ENCODE assay signal across 11 cellular contexts in the genomic region with DNA sequence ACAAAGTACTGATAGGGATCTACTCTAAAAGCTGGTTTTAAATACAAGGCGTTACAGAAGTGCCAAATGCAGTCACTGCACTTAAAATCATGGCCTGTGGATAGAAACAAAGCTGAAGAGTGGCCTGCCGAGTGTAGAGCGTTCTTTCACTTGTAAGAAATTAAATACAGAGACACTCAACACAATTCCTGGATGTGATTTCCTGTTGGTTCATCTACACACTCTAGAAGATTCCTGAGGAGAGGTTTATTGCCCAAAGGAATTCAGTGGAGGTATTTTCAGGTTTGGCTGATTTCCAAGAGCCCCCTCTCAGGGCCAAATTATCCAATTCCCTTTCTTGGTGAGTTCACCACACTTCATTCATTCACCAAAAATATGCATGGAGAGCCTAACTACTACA. TPM values are rescaled to one million over a fixed set of nuclear protein-coding genes. Genes with fewer than 3 reads are reported as not detected.
DNase-seq lines count a peak whose midpoint lies in the region; ATAC-seq, FAIRE-seq and TF ChIP-seq lines count a peak whose summit lies in the region.
"Had no signal": no experiment of that assay in that cellular context is flagged by ENCODE, and none has a peak within 500 bp of the region (broad histone marks: within the 10 kb centered on the region; RNA-seq: fewer than 3 reads in every experiment).

No MANE protein-coding gene starts in this region.

- no peaks in the 10 kb centered on the region for H3K27me3 Mint-ChIP-seq in mesothelial cell of epicardium (ENCODE audit: low read depth)

- H3K4me1 ChIP-seq in right atrium auricular region = peaks cover 0 to 26% of the 10 kb centered on the region in 2 donors
- peaks cover 8% of the 10 kb centered on the region for H3K4me1 ChIP-seq in upper lobe of right lung

- H3K9me3 Mint-ChIP-seq in mesothelial cell of epicardium = no peaks in the 10 kb centered on the region

- H3K27ac ChIP-seq in right atrium auricular region (peak overlapping the region; percentile 52 to 61), upper lobe of right lung (no peak overlapping the region)

- ATAC-seq in left cardiac atrium = no peak
- peak; percentile 46 for ATAC-seq in upper lobe of right lung
- ATAC-seq in GM21723 (IDR thresholded peaks at IDR 0.05; ENCODE audit: unreplicated experiment) = no peak

- H3K27me3 ChIP-seq in right atrium auricular region (no peaks in the 10 kb centered on the region), upper lobe of right lung (no peaks in the 10 kb centered on the region)

- H3K4me3 Mint-ChIP-seq in mesothelial cell of epicardium = no peak overlapping the region

- H3K27ac Mint-ChIP-seq in mesothelial cell of epicardium = peak overlapping the region; percentile 97

- H3K9me3 ChIP-seq in right atrium auricular region (no peaks in the 10 kb centered on the region), upper lobe of right lung (no peaks in the 10 kb centered on the region)

- intact Hi-C loops in left cardiac atrium (cut with DNase I) (no loop called here), upper lobe of right lung (cut with DNase I) (no loop called here)

- no peak overlapping the region for H3K4me3 ChIP-seq in right atrium auricular region
- H3K4me3 ChIP-seq in choroid plexus epithelial cell (ENCODE audit: low read depth, low read length) = no peak overlapping the region
- no peak overlapping the region for H3K4me3 ChIP-seq in upper lobe of right lung

- H3K36me3 Mint-ChIP-seq in mesothelial cell of epicardium = no peaks in the 10 kb centered on the region

- peaks cover 78% of the 10 kb centered on the region for H3K4me1 Mint-ChIP-seq in mesothelial cell of epicardium

- H3K36me3 ChIP-seq in right atrium auricular region (no peaks in the 10 kb centered on the region), upper lobe of right lung (no peaks in the 10 kb centered on the region)

- no peak for DNase-seq in right atrium auricular region (ENCODE audit: low spot score)
- DNase-seq in left cardiac atrium = no peak
- DNase-seq in choroid plexus epithelial cell (ENCODE audit: low read depth) = peak; percentile 64
- DNase-seq in mesothelial cell of epicardium (ENCODE audit: low spot score in 2 of 2, unreplicated experiment in 2 of 2) = no peak
- no peak for DNase-seq in upper lobe of right lung
- DNase-seq in HTR-8/SVneo (ENCODE audit: insufficient read length, low spot score) = no peak
- no peak for DNase-seq in CD1c-positive myeloid dendritic cell (ENCODE audit: extremely low spot score)
- DNase-seq: activated T-cell treated with anti-CD3 and anti-CD28 coated beads for 4 hours, GOT3, NCI-H1417 had no signal

- FAIRE-seq in HTR-8/SVneo (lab: Jason Lieb, UNC) = no peak

- TF ChIP-seq CTCF in right atrium auricular region (IDR thresholded peaks at IDR 0.05) (no peak), choroid plexus epithelial cell (conservative IDR thresholded peaks at IDR 0.05; ENCODE audit: low read depth, low read length) (no peak), mesothelial cell of epicardium (IDR thresholded peaks at IDR 0.05; ENCODE audit: unreplicated experiment) (no peak), upper lobe of right lung (IDR thresholded peaks at IDR 0.05) (no peak)

RNA-seq across cellular contexts. Expression of a gene that starts 51.4 kb away (rescaled TPM):
- 10 to 100 TPM; 88.7 to 96.5 TPM for total RNA-seq in right atrium auricular region
- total RNA-seq in left cardiac atrium = 10 to 100 TPM; 31.0 to 46.9 TPM
- total RNA-seq in mesothelial cell of epicardium = 9.2 to 10.6 TPM (median 9.8 TPM) in 3 replicates
- total RNA-seq in upper lobe of right lung = 15.0 TPM
